ENCODE assay signal across 8 cellular contexts in the genomic region with DNA sequence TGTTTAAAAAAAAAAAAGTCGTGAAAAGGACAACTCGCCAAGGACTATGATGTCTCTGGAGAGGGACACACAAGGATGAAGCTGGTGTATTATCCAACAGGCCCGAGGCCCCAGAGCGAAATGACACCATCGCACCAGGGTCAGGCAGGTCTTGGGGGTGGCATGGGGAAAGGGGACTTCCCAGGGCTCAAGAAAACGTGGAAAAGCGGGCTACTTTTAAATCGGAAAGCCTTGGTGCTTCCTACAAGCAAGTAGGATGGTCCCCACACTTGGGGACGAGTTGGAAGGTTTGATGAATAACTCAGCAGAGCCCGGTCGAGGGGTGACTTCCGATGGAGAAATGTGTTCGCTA. TPM values are rescaled to one million over a fixed set of nuclear protein-coding genes. Genes with fewer than 3 reads are reported as not detected.
A peak's percentile ranks its signal among the peaks of the same experiment; 100 is the strongest.
DNase-seq lines count a peak whose midpoint lies in the region; ATAC-seq and TF ChIP-seq lines count a peak whose summit lies in the region.

No MANE protein-coding gene starts in this region.

- no peaks in the 10 kb centered on the region for H3K9me3 Mint-ChIP-seq in neural progenitor cell

- peak overlapping the region; percentile 67 for H3K27ac Mint-ChIP-seq in neural progenitor cell

- no peaks in the 10 kb centered on the region for H3K27me3 ChIP-seq in neural progenitor cell

- no peaks in the 10 kb centered on the region for H3K36me3 ChIP-seq in neural progenitor cell

- H2AFZ ChIP-seq in neural progenitor cell (replicated peaks), result peak overlapping the region; percentile 96

- peak; percentile 5 for ATAC-seq in GM21526 (IDR thresholded peaks at IDR 0.05; ENCODE audit: low FRiP score, unreplicated experiment)
- peak; percentile 21 for ATAC-seq in esophagus mucosa

- H3K4me3 Mint-ChIP-seq in neural progenitor cell, result peak overlapping the region; percentile 97

- H3K27ac ChIP-seq in neural progenitor cell, result no peak overlapping the region

- peaks cover 2% of the 10 kb centered on the region for H3K27me3 Mint-ChIP-seq in neural progenitor cell (ENCODE audit: insufficient read depth, low read depth)

- peak overlapping the region; percentile 97 for H3K4me3 ChIP-seq in AG09309 (ENCODE audit: control insufficient read depth, low read depth, low read length)
- H3K4me3 ChIP-seq in neural progenitor cell, result peak overlapping the region; percentile 96

- peaks cover 54% of the 10 kb centered on the region for H3K79me2 ChIP-seq in neural progenitor cell (ENCODE audit: low read depth)

- H3F3A ChIP-seq in neural progenitor cell (ENCODE audit: low read depth), result peaks cover 8% of the 10 kb centered on the region

- H3K4me1 ChIP-seq in neural progenitor cell, result peaks cover 17% of the 10 kb centered on the region

- peaks cover 16% of the 10 kb centered on the region for H4K20me1 ChIP-seq in neural progenitor cell (ENCODE audit: low read depth)

- peak overlapping the region; percentile 68 for H3K9ac ChIP-seq in neural progenitor cell

- in situ Hi-C loops in SK-MEL-5 (cut with HindIII; ENCODE audit: low pct_unique_long_range_greater_than_20kb, low sequenced_read_pairs), result no loop called here

- peaks cover 17% of the 10 kb centered on the region for H3K36me3 Mint-ChIP-seq in neural progenitor cell

- DNase-seq in AG09309 (ENCODE audit: low read depth) (no peak), SK-MEL-5 (ENCODE audit: low read depth, low spot score) (peak; percentile 9), neural progenitor cell (ENCODE audit: low spot score) (peak; percentile 38), GM19238 (ENCODE audit: insufficient read length, low spot score) (no peak), NCI-H345 (lab: John Stamatoyannopoulos, UW) (no peak)
- DNase-seq in activated CD4-positive, CD25-positive, alpha-beta regulatory T cell (lab: John Stamatoyannopoulos, UW), result no peak

- TF ChIP-seq CTCF in AG09309 (IDR thresholded peaks at IDR 0.05; ENCODE audit: control insufficient read depth, insufficient read depth, low read depth, low read length, missing control alignments) (no peak), neural progenitor cell (IDR thresholded peaks at IDR 0.05) (no peak)

- no peaks in the 10 kb centered on the region for H3K9me3 ChIP-seq in neural progenitor cell (ENCODE audit: low read depth)

- peaks cover 25% of the 10 kb centered on the region for H3K4me1 Mint-ChIP-seq in neural progenitor cell

- peak overlapping the region; percentile 93 for H3K4me2 ChIP-seq in neural progenitor cell

RNA-seq across cellular contexts. Expression of a gene that starts 0.5 kb away (rescaled TPM):
- total RNA-seq in SK-MEL-5 (2014; rRNA removed; shearing (Covaris generic)), result 48.2 and 50.1 TPM in 2 replicates
- 22.7 and 24.4 TPM in 2 replicates for polyA plus RNA-seq in SK-MEL-5 (2015; cell fraction: cytosol; rRNA removed)
- polyA plus RNA-seq in SK-MEL-5 (2015; cell fraction: nucleus; rRNA removed), result 44.9 and 45.0 TPM in 2 replicates
- 20.6 TPM for total RNA-seq in esophagus mucosa
- 105 and 137 TPM in 2 replicates for total RNA-seq in neural progenitor cell (ENCODE audit: low replicate concordance)

Comparison
In these comparisons a context has a peak if more than half of its experiments do, and no peak if none do; other contexts are left out.
1. DNase-seq: peak in SK-MEL-5 (single experiment) and neural progenitor cell (single experiment); none in AG09309 (single experiment), activated CD4-positive, CD25-positive, alpha-beta regulatory T cell (0 of 4), GM19238 (single experiment) and NCI-H345 (single experiment).